7 cellular contexts compared by ENCODE assay signal in genomic region chr15:94287794-94288246, GRCh38. TPM values are rescaled to one million over a fixed set of nuclear protein-coding genes. Genes with fewer than 3 reads are reported as not detected.
DNase-seq lines count a peak whose midpoint lies in the region; ATAC-seq, FAIRE-seq and TF ChIP-seq lines count a peak whose summit lies in the region.

No MANE protein-coding gene starts in this region.

- DNase-seq in lower lobe of right lung (no peak), DMS53 (lab: John Stamatoyannopoulos, UW) (no peak), adrenal gland (no peak), RCC 7860 (ENCODE audit: low spot score) (no peak)

- ATAC-seq in GM18907 (IDR thresholded peaks at IDR 0.05; ENCODE audit: unreplicated experiment) (peak; percentile 96), HG02623 (IDR thresholded peaks at IDR 0.05; ENCODE audit: unreplicated experiment) (peak; percentile 96), lower lobe of right lung (peak; percentile 55 to 67)

- intact Hi-C loops in lower lobe of right lung (cut with DNase I), result no loop called here
- intact Hi-C loops in adrenal gland (cut with DNase I), result no loop called here

- H3F3A ChIP-seq in OCI-LY1 (ENCODE audit: insufficient read depth, low read length), result peaks cover 8% of the 10 kb centered on the region; the same call in 1 of the 2 replicates

- H3K9me2 ChIP-seq in OCI-LY1 (ENCODE audit: low read depth, low read length), result no peaks in the 10 kb centered on the region

- no peak overlapping the region for H2AFZ ChIP-seq in OCI-LY1 (ENCODE audit: low read length)

- FAIRE-seq in RCC 7860 (lab: Jason Lieb, UNC), result no peak

- H3K9ac ChIP-seq in OCI-LY1 (ENCODE audit: low read length), result peak overlapping the region; percentile 79

- peak overlapping the region; percentile 97 for H3K4me2 ChIP-seq in OCI-LY1 (ENCODE audit: low read length)

- H4K20me1 ChIP-seq in OCI-LY1 (ENCODE audit: insufficient read depth, low read length), result no peaks in the 10 kb centered on the region

- H3K27ac ChIP-seq in OCI-LY1 (ENCODE audit: low read depth, low read length, poor library complexity, severe bottlenecking) (peak overlapping the region; percentile 100), lower lobe of right lung (no peak overlapping the region), adrenal gland (no peak overlapping the region)

- H3K4me1 ChIP-seq in OCI-LY1 (ENCODE audit: insufficient read depth, low read length, severe bottlenecking), result peaks cover 55% of the 10 kb centered on the region
- peaks cover 16% of the 10 kb centered on the region for H3K4me1 ChIP-seq in lower lobe of right lung
- no peaks in the 10 kb centered on the region for H3K4me1 ChIP-seq in adrenal gland (replicated peaks in 1 of 2)

- 56 to 74% (median 60%) methylated on average over 4 of the region's 4 CpGs for WGBS in adrenal gland, 4 donors

- TF ChIP-seq POLR2A in adrenal gland (IDR thresholded peaks at IDR 0.05), result no peak

- no peaks in the 10 kb centered on the region for H3K27me3 ChIP-seq in OCI-LY1 (ENCODE audit: insufficient read depth, low read length)
- no peaks in the 10 kb centered on the region for H3K27me3 ChIP-seq in lower lobe of right lung (ENCODE audit: low read depth)
- no peaks in the 10 kb centered on the region for H3K27me3 ChIP-seq in adrenal gland

- peaks cover 31% of the 10 kb centered on the region for H3K36me3 ChIP-seq in OCI-LY1 (ENCODE audit: insufficient read depth, low read length)
- no peaks in the 10 kb centered on the region for H3K36me3 ChIP-seq in lower lobe of right lung
- no peaks in the 10 kb centered on the region for H3K36me3 ChIP-seq in adrenal gland (replicated peaks in 1 of 2)

- H3K79me2 ChIP-seq in OCI-LY1 (ENCODE audit: insufficient read depth, low read length), result no peaks in the 10 kb centered on the region

- peak overlapping the region; percentile 50 for H3K4me3 ChIP-seq in OCI-LY1 (ENCODE audit: low read depth, low read length, poor library complexity, severe bottlenecking)
- H3K4me3 ChIP-seq in lower lobe of right lung, result no peak overlapping the region
- H3K4me3 ChIP-seq in adrenal gland, result no peak overlapping the region

- TF ChIP-seq CTCF in OCI-LY1 (IDR thresholded peaks at IDR 0.05; ENCODE audit: low read length) (peak; percentile 33; the same call in 1 of the 2 replicates), lower lobe of right lung (IDR thresholded peaks at IDR 0.05) (no peak), adrenal gland (IDR thresholded peaks at IDR 0.05) (no peak)

- H3K9me3 ChIP-seq in OCI-LY1 (ENCODE audit: low read length) (peaks cover 16% of the 10 kb centered on the region; the same call in 1 of the 2 replicates), lower lobe of right lung (no peaks in the 10 kb centered on the region), adrenal gland (replicated peaks in 1 of 3) (no peaks in the 10 kb centered on the region)

RNA-seq across cellular contexts. Expression of gene MCTP2, which starts 56.5 kb away (rescaled TPM):
- total RNA-seq in lower lobe of right lung (36.1 TPM), adrenal gland (10 to 100 TPM in 7 of 8 donors, 1 to 10 TPM in 1; 6.8 to 21.3 (median 17.9) TPM)
- polyA plus RNA-seq in adrenal gland, result 10 to 100 TPM in 1 of 3 donors, 1 to 10 TPM in 2; 2.7 to 12.1 (median 4.7) TPM
